8 cellular contexts compared by ENCODE assay signal in genomic region chr6:27502508-27503435, GRCh38. TPM values are rescaled to one million over a fixed set of nuclear protein-coding genes. Genes with fewer than 3 reads are reported as not detected.
A peak's percentile ranks its signal among the peaks of the same experiment; 100 is the strongest.
DNase-seq lines count a peak whose midpoint lies in the region; ATAC-seq and TF ChIP-seq lines count a peak whose summit lies in the region.

No MANE protein-coding gene starts in this region.

- no peaks in the 10 kb centered on the region for H3K79me2 ChIP-seq in PC-9 (ENCODE audit: low read depth)

- no peaks in the 10 kb centered on the region for H3K9me3 ChIP-seq in PC-9 (ENCODE audit: insufficient read depth, low read depth)
- no peaks in the 10 kb centered on the region for H3K9me3 ChIP-seq in tibial artery

- peak overlapping the region; percentile 82 for H2AFZ ChIP-seq in PC-9

- DNase-seq in AG20443 (ENCODE audit: low spot score) (peak; percentile 35), HT-29 (ENCODE audit: low spot score) (peak; percentile 82), PC-9 (peak; percentile 58 to 70), fibroblast of mammary gland (ENCODE audit: low read depth) (peak; percentile 82), neural crest cell (ENCODE audit: low read depth, low spot score) (peak; percentile 58), tibial artery (peak; percentile 68 to 75)
- peak; percentile 64 for DNase-seq in activated T-cell treated with anti-CD3 and anti-CD28 coated beads, Interleukin-2, amount 50 U/mL, for 4 hours

- intact Hi-C loops in PC-9 (cut with micrococcal nuclease; ENCODE audit: unreplicated experiment) (loop anchor here (2.0 to 10.0 kb wide), 4 partner anchors 105 to 288 kb away; partner anchors contain the start of gene POM121L2), tibial artery (cut with DNase I; ENCODE audit: low total_unique reads) (no loop called here)

- peak; percentile 59 for ATAC-seq in GM19043 (IDR thresholded peaks at IDR 0.05; ENCODE audit: low read depth, unreplicated experiment)
- peak; percentile 72 to 74 for ATAC-seq in activated T-cell treated with anti-CD3 and anti-CD28 coated beads, Interleukin-2, amount 50 U/mL, for 4 hours

- H3K27ac ChIP-seq in PC-9: peak overlapping the region; percentile 57
- peak overlapping the region in 1 of 2 donors; percentile 10 for H3K27ac ChIP-seq in tibial artery

- H3K36me3 ChIP-seq in PC-9 (ENCODE audit: low read depth) (no peaks in the 10 kb centered on the region), tibial artery (no peaks in the 10 kb centered on the region)

- TF ChIP-seq CTCF in PC-9 (conservative IDR thresholded peaks at IDR 0.05): no peak
- TF ChIP-seq CTCF in fibroblast of mammary gland (conservative IDR thresholded peaks at IDR 0.05; ENCODE audit: control insufficient read depth, insufficient read depth, low read depth, low read length): no peak
- TF ChIP-seq CTCF in neural crest cell (conservative IDR thresholded peaks at IDR 0.05): no peak
- no peak for TF ChIP-seq CTCF in tibial artery (IDR thresholded peaks at IDR 0.05)

- CTCF ChIA-PET in PC-9 (lab: Charles Lee): interaction anchor here (0.7 to 1.0 kb wide), 2 partner anchors 250 to 251 kb away, joined by 3 to 4 read pairs; no protein-coding TSS in a partner anchor

- peak overlapping the region; percentile 93 for H3K4me3 Mint-ChIP-seq in activated T-cell treated with anti-CD3 and anti-CD28 coated beads, Interleukin-2, amount 50 U/mL, for 4 hours
- H3K4me3 Mint-ChIP-seq in neural crest cell: peak overlapping the region; percentile 88

- H3F3A ChIP-seq in PC-9 (ENCODE audit: insufficient read depth, low read depth): peaks cover 41% of the 10 kb centered on the region

- peak overlapping the region; percentile 73 for H3K4me3 ChIP-seq in PC-9
- peak overlapping the region; percentile 76 for H3K4me3 ChIP-seq in fibroblast of mammary gland (ENCODE audit: control insufficient read depth, low read depth, low read length)
- H3K4me3 ChIP-seq in tibial artery: peak overlapping the region; percentile 41 to 50

- no peaks in the 10 kb centered on the region for H3K9me3 Mint-ChIP-seq in activated T-cell treated with anti-CD3 and anti-CD28 coated beads, Interleukin-2, amount 50 U/mL, for 4 hours
- H3K9me3 Mint-ChIP-seq in neural crest cell: no peaks in the 10 kb centered on the region

- H3K4me1 ChIP-seq in PC-9 (replicated peaks; ENCODE audit: insufficient read depth): peaks cover 26% of the 10 kb centered on the region
- H3K4me1 ChIP-seq in tibial artery: peaks cover 0 to 12% (median 7%) of the 10 kb centered on the region in 4 donors

- H3K4me1 Mint-ChIP-seq in activated T-cell treated with anti-CD3 and anti-CD28 coated beads, Interleukin-2, amount 50 U/mL, for 4 hours (ENCODE audit: low read depth): peaks cover 30% of the 10 kb centered on the region
- H3K4me1 Mint-ChIP-seq in neural crest cell: peaks cover 14% of the 10 kb centered on the region

- H4K20me1 ChIP-seq in PC-9 (ENCODE audit: insufficient read depth): no peaks in the 10 kb centered on the region

- H3K27me3 ChIP-seq in PC-9 (ENCODE audit: insufficient read depth, low read depth): no peaks in the 10 kb centered on the region
- H3K27me3 ChIP-seq in tibial artery: no peaks in the 10 kb centered on the region

- H3K36me3 Mint-ChIP-seq in activated T-cell treated with anti-CD3 and anti-CD28 coated beads, Interleukin-2, amount 50 U/mL, for 4 hours (ENCODE audit: insufficient read depth): no peaks in the 10 kb centered on the region
- no peaks in the 10 kb centered on the region for H3K36me3 Mint-ChIP-seq in neural crest cell (ENCODE audit: low read depth)

- no peak overlapping the region for H3K27ac Mint-ChIP-seq in neural crest cell (ENCODE audit: unreplicated experiment)

- no peaks in the 10 kb centered on the region for H3K9me2 ChIP-seq in PC-9 (ENCODE audit: insufficient read depth)

- BruUV-seq in PC-9 (replicated peaks; lab: Mats Ljungman, UMichigan): no TSS peak

- POLR2A ChIA-PET in PC-9 (lab: Charles Lee; ENCODE audit: unreplicated experiment): interaction anchor here (0.6 kb wide), 2 partner anchors 208 to 332 kb away, joined by 3 to 5 read pairs; no protein-coding TSS in a partner anchor

- H3K4me2 ChIP-seq in PC-9: peak overlapping the region; percentile 96

- peaks cover 19% of the 10 kb centered on the region for H3K27me3 Mint-ChIP-seq in activated T-cell treated with anti-CD3 and anti-CD28 coated beads, Interleukin-2, amount 50 U/mL, for 4 hours (ENCODE audit: low read depth)
- peaks cover 95% of the 10 kb centered on the region for H3K27me3 Mint-ChIP-seq in neural crest cell (ENCODE audit: low read depth)

RNA-seq across cellular contexts. Expression of gene ZNF184, which starts 29.9 kb away (rescaled TPM):
- total RNA-seq in HT-29 (2014; rRNA removed; shearing (Covaris generic)): 2.5 and 3.1 TPM in 2 replicates
- total RNA-seq in PC-9 (2021) (7.0 and 8.8 TPM in 2 replicates), neural crest cell (15.7 and 16.7 TPM in 2 replicates)
- total RNA-seq in activated T-cell treated with anti-CD3 and anti-CD28 coated beads, Interleukin-2, amount 50 U/mL, for 4 hours: 1 to 10 TPM; 4.5 to 5.2 (median 4.9) TPM
